ENCODE assay signal across 9 cellular contexts in the genomic region with DNA sequence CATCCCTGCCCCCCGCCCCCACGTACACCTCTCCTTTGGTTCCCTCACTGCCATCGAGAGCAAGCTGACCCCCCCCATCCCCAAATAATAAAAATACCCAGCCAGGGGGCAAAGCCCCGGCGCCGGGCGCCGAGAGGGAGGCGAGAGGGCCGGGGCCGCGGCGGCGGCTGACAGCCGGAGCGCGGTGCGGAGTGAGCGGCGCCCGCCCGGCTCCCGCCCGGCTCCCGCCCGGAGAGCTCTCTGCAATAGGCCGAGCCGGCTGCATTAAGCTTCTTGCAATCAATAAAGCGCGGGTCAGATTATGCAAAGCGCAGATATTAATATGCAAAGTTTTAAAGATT. TPM values are rescaled to one million over a fixed set of nuclear protein-coding genes. Genes with fewer than 3 reads are reported as not detected.
DNase-seq lines count a peak whose midpoint lies in the region; ATAC-seq, FAIRE-seq and TF ChIP-seq lines count a peak whose summit lies in the region.
"Had no signal": no experiment of that assay in that cellular context is flagged by ENCODE, and none has a peak within 500 bp of the region (broad histone marks: within the 10 kb centered on the region; RNA-seq: fewer than 3 reads in every experiment).

No MANE protein-coding gene starts in this region.

- H3K27ac Mint-ChIP-seq in astrocyte (ENCODE audit: unreplicated experiment), result no peak overlapping the region

- ATAC-seq in HG02642 (IDR thresholded peaks at IDR 0.05; ENCODE audit: poor library complexity, unreplicated experiment) (peak; percentile 17), left colon (peak; percentile 69), thoracic aorta (ENCODE audit: insufficient number of reproducible peaks, low FRiP score, low read depth) (no peak), HG02610 (IDR thresholded peaks at IDR 0.05; ENCODE audit: unreplicated experiment) (no peak), HG02970 (IDR thresholded peaks at IDR 0.05; ENCODE audit: low FRiP score, unreplicated experiment) (no peak), sciatic nerve (no peak)

- H3K4me1 ChIP-seq in astrocyte (ENCODE audit: insufficient read depth, low read length) (no peaks in the 10 kb centered on the region), thoracic aorta (ENCODE audit: control insufficient read depth in 1 of 2, low read depth in 2 of 2) (peaks cover 5 to 18% of the 10 kb centered on the region in 2 donors)

- H3K9me3 Mint-ChIP-seq in astrocyte (ENCODE audit: unreplicated experiment), result no peaks in the 10 kb centered on the region

- peaks cover 7% of the 10 kb centered on the region for H3K4me1 Mint-ChIP-seq in astrocyte (ENCODE audit: low read depth, unreplicated experiment)

- H3K36me3 ChIP-seq in astrocyte (ENCODE audit: insufficient read depth, low read length), result no peaks in the 10 kb centered on the region
- H3K36me3 ChIP-seq in thoracic aorta, result no peaks in the 10 kb centered on the region

- DNase-seq in AG20443 (ENCODE audit: low spot score) (peak; percentile 65), astrocyte (ENCODE audit: low read depth) (peak; percentile 8), left colon (no peak), thoracic aorta (ENCODE audit: low spot score) (no peak), sciatic nerve (ENCODE audit: low spot score) (no peak)

- peaks cover 52% of the 10 kb centered on the region for H3K27me3 ChIP-seq in astrocyte (ENCODE audit: insufficient read depth, low read length)
- H3K27me3 ChIP-seq in thoracic aorta (replicated peaks; ENCODE audit: insufficient read depth), result peaks cover 15% of the 10 kb centered on the region

- peak overlapping the region; percentile 70 for H3K9ac ChIP-seq in astrocyte (ENCODE audit: low read length)

- no peak for FAIRE-seq in astrocyte (lab: Jason Lieb, UNC)

- H2AFZ ChIP-seq in astrocyte (ENCODE audit: low read depth, low read length), result peak overlapping the region; percentile 78

- no peak overlapping the region for H3K27ac ChIP-seq in astrocyte (ENCODE audit: low read depth, low read length)
- H3K27ac ChIP-seq in thoracic aorta, result no peak overlapping the region
- H3K27ac ChIP-seq: epithelial cell of prostate had no signal

- no peak for TF ChIP-seq CTCF in astrocyte (IDR thresholded peaks at IDR 0.05; ENCODE audit: insufficient read depth, low read depth, low read length)
- TF ChIP-seq CTCF in thoracic aorta (IDR thresholded peaks at IDR 0.05), result no peak

- peak overlapping the region; percentile 100 for H3K4me2 ChIP-seq in astrocyte (ENCODE audit: low read length)

- H3K4me3 Mint-ChIP-seq in astrocyte (ENCODE audit: unreplicated experiment), result peak overlapping the region; percentile 84

- intact Hi-C loops in left colon (cut with DNase I, micrococcal nuclease), result no loop called here
- intact Hi-C loops in sciatic nerve (cut with DNase I), result no loop called here

- H3K9me3 ChIP-seq in astrocyte (ENCODE audit: insufficient read depth, low read depth, low read length) (no peaks in the 10 kb centered on the region), thoracic aorta (no peaks in the 10 kb centered on the region)

- no peaks in the 10 kb centered on the region for H3K36me3 Mint-ChIP-seq in astrocyte (ENCODE audit: low read depth, unreplicated experiment)

- H4K20me1 ChIP-seq in astrocyte (ENCODE audit: insufficient read depth, low read length), result peaks cover 20% of the 10 kb centered on the region

- H3K79me2 ChIP-seq in astrocyte (ENCODE audit: insufficient read depth, low read length), result no peaks in the 10 kb centered on the region

- H3K4me3 ChIP-seq in astrocyte (ENCODE audit: insufficient read depth, low read depth, low read length), result peak overlapping the region; percentile 55
- H3K4me3 ChIP-seq in thoracic aorta, result peak overlapping the region; percentile 81

- H3K27me3 Mint-ChIP-seq in astrocyte (ENCODE audit: low read depth, unreplicated experiment), result peaks cover 58% of the 10 kb centered on the region

RNA-seq across cellular contexts. Expression of gene DEDD2, which starts 40.9 kb away (rescaled TPM):
- 24.4 and 26.1 TPM in 2 replicates for total RNA-seq in astrocyte
- 10 to 100 TPM; 20.5 to 42.2 TPM for total RNA-seq in left colon
- 10 to 100 TPM; 21.7 to 33.2 TPM for total RNA-seq in thoracic aorta
- total RNA-seq in sciatic nerve, result 21.8 TPM

RNA-seq across cellular contexts. Expression of gene ZNF526, which starts 43.5 kb away (rescaled TPM):
- total RNA-seq in astrocyte (20.2 and 21.6 TPM in 2 replicates), left colon (1 to 10 TPM; 8.1 to 8.7 TPM), thoracic aorta (10 to 100 TPM in 1 of 2 donors, 1 to 10 TPM in 1; 7.9 to 10.3 TPM), sciatic nerve (12.1 TPM)

RNA-seq across cellular contexts. Expression of gene POU2F2, which starts 44.4 kb away (rescaled TPM):
- total RNA-seq in astrocyte (7.7 and 8.3 TPM in 2 replicates), left colon (1 to 10 TPM; 1.5 to 3.8 TPM), thoracic aorta (1 to 10 TPM in 1 of 2 donors, under 1 TPM in 1; 0.85 to 5.8 TPM), sciatic nerve (5.6 TPM)

Comparison
In these comparisons a context has a peak if more than half of its experiments do, and no peak if none do; other contexts are left out.
1. DNase-seq: peak in AG20443 (single experiment) and astrocyte (single experiment); none in left colon (0 of 2), thoracic aorta (single experiment) and sciatic nerve (single experiment).
2. ATAC-seq: peak in HG02642 (single experiment) and left colon (single experiment); none in thoracic aorta (single experiment), HG02610 (single experiment), HG02970 (single experiment) and sciatic nerve (single experiment).